20 cellular contexts compared by ENCODE assay signal in the genomic region with DNA sequence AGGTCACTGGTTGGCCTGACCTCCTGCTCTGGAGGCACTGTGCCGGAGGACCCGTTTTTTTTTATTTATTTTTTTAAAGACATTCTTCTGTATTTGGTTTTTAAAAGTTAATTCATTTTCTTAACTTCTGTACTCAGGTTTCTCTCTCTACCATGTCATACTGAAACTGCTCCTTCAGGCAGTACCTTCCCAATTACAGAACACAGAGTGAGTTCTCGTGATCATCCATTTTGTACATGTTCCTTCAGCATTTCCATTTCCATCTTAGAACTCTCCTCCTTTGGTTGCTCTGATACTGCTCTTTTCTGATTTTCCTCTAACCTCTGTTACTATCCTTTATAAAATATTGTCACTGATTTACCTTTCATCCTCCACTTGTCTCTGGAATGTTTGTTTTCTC. TPM values are rescaled to one million over a fixed set of nuclear protein-coding genes. Genes with fewer than 3 reads are reported as not detected.
A peak's percentile ranks its signal among the peaks of the same experiment; 100 is the strongest.
DNase-seq lines count a peak whose midpoint lies in the region; ATAC-seq and TF ChIP-seq lines count a peak whose summit lies in the region.
"Had no signal": no experiment of that assay in that cellular context is flagged by ENCODE, and none has a peak within 500 bp of the region (broad histone marks: within the 10 kb centered on the region; RNA-seq: fewer than 3 reads in every experiment).

No MANE protein-coding gene starts in this region.

- H3K27me3 Mint-ChIP-seq in activated CD8-positive, alpha-beta memory T cell treated with anti-CD3 and anti-CD28 coated beads, Interleukin-2, amount 10 ng/mL, durations not matched to agents 7 days and 5 days, result no peaks in the 10 kb centered on the region
- no peaks in the 10 kb centered on the region for H3K27me3 Mint-ChIP-seq in activated T-helper 1 cell treated with anti-CD3 and anti-CD28 coated beads, Interleukin-12 subunit alpha, Interleukin-12 subunit beta, Interleukin-2, Interleukin-4 antibody, amounts not matched to agents 30 ng/mL and 10 ng/mL and 1 ng/mL, durations not matched to agents 14 hours and 24 hours and 36 hours (ENCODE audit: insufficient read depth)
- no peaks in the 10 kb centered on the region for H3K27me3 Mint-ChIP-seq in osteocyte (ENCODE audit: unreplicated experiment)
- H3K27me3 Mint-ChIP-seq: activated naive CD8-positive, alpha-beta T cell treated with anti-CD3 and anti-CD28 coated beads, Interleukin-2, amount 10 ng/mL, durations not matched to agents 7 days and 5 days had no signal

- H3K9me3 Mint-ChIP-seq in activated CD8-positive, alpha-beta memory T cell treated with anti-CD3 and anti-CD28 coated beads, Interleukin-2, amount 10 ng/mL, durations not matched to agents 7 days and 5 days (ENCODE audit: low read depth), result no peaks in the 10 kb centered on the region
- H3K9me3 Mint-ChIP-seq in activated T-helper 1 cell treated with anti-CD3 and anti-CD28 coated beads, Interleukin-12 subunit alpha, Interleukin-12 subunit beta, Interleukin-2, Interleukin-4 antibody, amounts not matched to agents 30 ng/mL and 10 ng/mL and 1 ng/mL, durations not matched to agents 14 hours and 24 hours and 36 hours, result no peaks in the 10 kb centered on the region
- H3K9me3 Mint-ChIP-seq in osteocyte (ENCODE audit: unreplicated experiment), result no peaks in the 10 kb centered on the region
- H3K9me3 Mint-ChIP-seq: activated naive CD8-positive, alpha-beta T cell treated with anti-CD3 and anti-CD28 coated beads, Interleukin-2, amount 10 ng/mL, durations not matched to agents 7 days and 5 days had no signal

- no peak for TF ChIP-seq CTCF in osteocyte (IDR thresholded peaks at IDR 0.05)

- H3K4me1 Mint-ChIP-seq in activated CD8-positive, alpha-beta memory T cell treated with anti-CD3 and anti-CD28 coated beads, Interleukin-2, amount 10 ng/mL, durations not matched to agents 7 days and 5 days, result peaks cover 63% of the 10 kb centered on the region
- H3K4me1 Mint-ChIP-seq in activated T-helper 1 cell treated with anti-CD3 and anti-CD28 coated beads, Interleukin-12 subunit alpha, Interleukin-12 subunit beta, Interleukin-2, Interleukin-4 antibody, amounts not matched to agents 30 ng/mL and 10 ng/mL and 1 ng/mL, durations not matched to agents 14 hours and 24 hours and 36 hours (ENCODE audit: low read depth), result peaks cover 49% of the 10 kb centered on the region
- peaks cover 50% of the 10 kb centered on the region for H3K4me1 Mint-ChIP-seq in osteocyte (ENCODE audit: unreplicated experiment)

- no peak overlapping the region for H3K4me3 Mint-ChIP-seq in activated CD8-positive, alpha-beta memory T cell treated with anti-CD3 and anti-CD28 coated beads, Interleukin-2, amount 10 ng/mL, durations not matched to agents 7 days and 5 days
- H3K4me3 Mint-ChIP-seq in activated T-helper 1 cell treated with anti-CD3 and anti-CD28 coated beads, Interleukin-12 subunit alpha, Interleukin-12 subunit beta, Interleukin-2, Interleukin-4 antibody, amounts not matched to agents 30 ng/mL and 10 ng/mL and 1 ng/mL, durations not matched to agents 14 hours and 24 hours and 36 hours, result no peak overlapping the region
- no peak overlapping the region for H3K4me3 Mint-ChIP-seq in osteocyte (ENCODE audit: unreplicated experiment)
- H3K4me3 Mint-ChIP-seq: activated naive CD8-positive, alpha-beta T cell treated with anti-CD3 and anti-CD28 coated beads, Interleukin-2, amount 10 ng/mL, durations not matched to agents 7 days and 5 days had no signal

- no peak for ATAC-seq in activated CD8-positive, alpha-beta memory T cell treated with anti-CD3 and anti-CD28 coated beads, Interleukin-2, amount 10 ng/mL, durations not matched to agents 7 days and 5 days
- ATAC-seq in GM21529 (IDR thresholded peaks at IDR 0.05; ENCODE audit: unreplicated experiment) (peak; percentile 64), GM21360 (IDR thresholded peaks at IDR 0.05; ENCODE audit: unreplicated experiment) (no peak), HG02588 (IDR thresholded peaks at IDR 0.05; ENCODE audit: unreplicated experiment) (no peak)
- ATAC-seq: esophagus mucosa, left lobe of liver had no signal

- intact Hi-C loops in activated T-helper 1 cell treated with anti-CD3 and anti-CD28 coated beads, Interleukin-12 subunit alpha, Interleukin-12 subunit beta, Interleukin-2, Interleukin-4 antibody, amounts not matched to agents 30 ng/mL and 10 ng/mL and 1 ng/mL, durations not matched to agents 14 hours and 24 hours and 36 hours (cut with micrococcal nuclease), result no loop called here

- DNase-seq in activated CD8-positive, alpha-beta memory T cell treated with anti-CD3 and anti-CD28 coated beads, Interleukin-2, amount 10 ng/mL, durations not matched to agents 7 days and 5 days, result no peak
- DNase-seq in activated CD8-positive, alpha-beta memory T cell treated with anti-CD3 and anti-CD28 coated beads, Interleukin-2, amount 50 U/mL, for 4 hours, result no peak
- no peak for DNase-seq in activated T-helper 1 cell treated with anti-CD3 and anti-CD28 coated beads, Interleukin-12 subunit alpha, Interleukin-12 subunit beta, Interleukin-2, Interleukin-4 antibody, amounts not matched to agents 30 ng/mL and 10 ng/mL and 1 ng/mL, durations not matched to agents 14 hours and 24 hours and 36 hours (ENCODE audit: low spot score)
- DNase-seq in osteocyte (ENCODE audit: extremely low spot score, unreplicated experiment) (no peak), hippocampal formation (lab: John Stamatoyannopoulos, UW) (no peak)
- DNase-seq: activated CD4-positive, alpha-beta T cell treated with anti-CD3 and anti-CD28 coated beads for 4 hours; activated naive CD8-positive, alpha-beta T cell treated with anti-CD3 and anti-CD28 coated beads, Interleukin-2, amount 10 ng/mL, durations not matched to agents 7 days and 5 days; DMS153; dorsolateral prefrontal cortex; GOT3; KBM-7; NCI-H187 treated with DMSO at 0.1 percent for 48 hours; NCI-H446; spleen; stimulated activated CD8-positive, alpha-beta memory T cell treated with anti-CD3 and anti-CD28 coated beads, Interleukin-4, amount 100 ng/mL, for 48 hours had no signal

- peaks cover 30% of the 10 kb centered on the region for H3K36me3 Mint-ChIP-seq in activated CD8-positive, alpha-beta memory T cell treated with anti-CD3 and anti-CD28 coated beads, Interleukin-2, amount 10 ng/mL, durations not matched to agents 7 days and 5 days
- H3K36me3 Mint-ChIP-seq in activated T-helper 1 cell treated with anti-CD3 and anti-CD28 coated beads, Interleukin-12 subunit alpha, Interleukin-12 subunit beta, Interleukin-2, Interleukin-4 antibody, amounts not matched to agents 30 ng/mL and 10 ng/mL and 1 ng/mL, durations not matched to agents 14 hours and 24 hours and 36 hours (ENCODE audit: low read depth), result peaks cover 16% of the 10 kb centered on the region
- H3K36me3 Mint-ChIP-seq in osteocyte (ENCODE audit: unreplicated experiment), result peaks cover 14% of the 10 kb centered on the region

- CTCF ChIA-PET in activated CD8-positive, alpha-beta memory T cell treated with anti-CD3 and anti-CD28 coated beads, Interleukin-2, amount 10 ng/mL, durations not matched to agents 7 days and 5 days (lab: Charles Lee), result interaction anchor here (1.0 kb wide), 1 partner anchor 29 kb away, joined by 3 read pairs; no protein-coding TSS in a partner anchor

- peak overlapping the region; percentile 10 for H3K27ac Mint-ChIP-seq in activated CD8-positive, alpha-beta memory T cell treated with anti-CD3 and anti-CD28 coated beads, Interleukin-2, amount 10 ng/mL, durations not matched to agents 7 days and 5 days
- H3K27ac Mint-ChIP-seq in activated T-helper 1 cell treated with anti-CD3 and anti-CD28 coated beads, Interleukin-12 subunit alpha, Interleukin-12 subunit beta, Interleukin-2, Interleukin-4 antibody, amounts not matched to agents 30 ng/mL and 10 ng/mL and 1 ng/mL, durations not matched to agents 14 hours and 24 hours and 36 hours, result peak overlapping the region; percentile 66
- H3K27ac Mint-ChIP-seq in osteocyte (ENCODE audit: unreplicated experiment), result peak overlapping the region; percentile 50
- H3K27ac Mint-ChIP-seq: activated naive CD8-positive, alpha-beta T cell treated with anti-CD3 and anti-CD28 coated beads, Interleukin-2, amount 10 ng/mL, durations not matched to agents 7 days and 5 days had no signal

RNA-seq across cellular contexts. Expression of gene UBE2K, which starts 17.9 kb away (rescaled TPM):
- total RNA-seq in activated CD8-positive, alpha-beta memory T cell treated with anti-CD3 and anti-CD28 coated beads, Interleukin-2, amount 10 ng/mL, durations not matched to agents 7 days and 5 days, result 10 to 100 TPM; 75.4 to 90.4 TPM
- total RNA-seq in activated T-helper 1 cell treated with anti-CD3 and anti-CD28 coated beads, Interleukin-12 subunit alpha, Interleukin-12 subunit beta, Interleukin-2, Interleukin-4 antibody, amounts not matched to agents 30 ng/mL and 10 ng/mL and 1 ng/mL, durations not matched to agents 14 hours and 24 hours and 36 hours, result 92.2 and 96.4 TPM in 2 replicates
- total RNA-seq in osteocyte, result 70.3 and 77.3 TPM in 2 replicates

Comparison
In these comparisons a context has a peak if more than half of its experiments do, and no peak if none do; other contexts are left out.
1. H3K27ac Mint-ChIP-seq: peak in every context shown above with its lines; median percentile 66 in activated T-helper 1 cell treated with anti-CD3 and anti-CD28 coated beads, Interleukin-12 subunit alpha, Interleukin-12 subunit beta, Interleukin-2, Interleukin-4 antibody, amounts not matched to agents 30 ng/mL and 10 ng/mL and 1 ng/mL, durations not matched to agents 14 hours and 24 hours and 36 hours; 50 in osteocyte; 10 in activated CD8-positive, alpha-beta memory T cell treated with anti-CD3 and anti-CD28 coated beads, Interleukin-2, amount 10 ng/mL, durations not matched to agents 7 days and 5 days.